ENCODE assay signal across 14 cellular contexts in genomic region chr6:7528565-7528964, GRCh38. TPM values are rescaled to one million over a fixed set of nuclear protein-coding genes. Genes with fewer than 3 reads are reported as not detected.
A peak's percentile ranks its signal among the peaks of the same experiment; 100 is the strongest.
DNase-seq lines count a peak whose midpoint lies in the region; ATAC-seq and TF ChIP-seq lines count a peak whose summit lies in the region.
"Had no signal": no experiment of that assay in that cellular context is flagged by ENCODE, and none has a peak within 500 bp of the region (broad histone marks: within the 10 kb centered on the region; RNA-seq: fewer than 3 reads in every experiment).

No MANE protein-coding gene starts in this region.

- H3K9me2 ChIP-seq in GM23248 (ENCODE audit: insufficient read depth), result no peaks in the 10 kb centered on the region

- no peak overlapping the region for H3K4me3 Mint-ChIP-seq in T-helper 17 cell

- H3K27me3 ChIP-seq in ACC112 (ENCODE audit: insufficient read depth, low read length) (no peaks in the 10 kb centered on the region), GM23248 (replicated peaks; ENCODE audit: insufficient read depth) (no peaks in the 10 kb centered on the region), spleen (replicated peaks in 1 of 7) (peaks cover 0 to 41% (median 7%) of the 10 kb centered on the region in 7 donors)

- H3K4me1 ChIP-seq in ACC112 (ENCODE audit: control insufficient read depth, insufficient read depth, low read length, unreplicated experiment) (peaks cover 14% of the 10 kb centered on the region), GM23248 (ENCODE audit: insufficient read depth) (peaks cover 28% of the 10 kb centered on the region), spleen (no peaks in the 10 kb centered on the region)

- 12 to 13% methylated on average over 5 of the region's 5 CpGs for WGBS in GM23248 (ENCODE audit: low coverage in 1 of 2, low lambda C conversion rate in 2 of 2, missing lambda C conversion rate in 2 of 2), 2 experiments
- WGBS in spleen, 5 donors, result 68 to 85% (median 83%) methylated on average over 5 of the region's 5 CpGs

- H4K20me1 ChIP-seq in GM23248 (ENCODE audit: insufficient read depth), result no peaks in the 10 kb centered on the region

- POLR2A ChIA-PET in GM10248 (lab: Yijun Ruan, JAX), result no interaction called here

- intact Hi-C loops in spleen (cut with DNase I; ENCODE audit: low total_unique reads), result no loop called here

- no peaks in the 10 kb centered on the region for H3K9me3 ChIP-seq in GM23248 (ENCODE audit: low read depth)
- H3K9me3 ChIP-seq in T-helper 17 cell (ENCODE audit: control insufficient read depth, low read length, poor library complexity, severe bottlenecking), result no peaks in the 10 kb centered on the region
- no peaks in the 10 kb centered on the region for H3K9me3 ChIP-seq in spleen

- H3K4me1 Mint-ChIP-seq in T-helper 17 cell, result no peaks in the 10 kb centered on the region

- H3K36me3 Mint-ChIP-seq in T-helper 17 cell (ENCODE audit: low read depth), result peaks cover 6% of the 10 kb centered on the region

- H3K36me3 ChIP-seq in ACC112 (ENCODE audit: insufficient read depth, low read length), result no peaks in the 10 kb centered on the region
- no peaks in the 10 kb centered on the region for H3K36me3 ChIP-seq in GM23248 (ENCODE audit: low read depth)
- H3K36me3 ChIP-seq in spleen, result no peaks in the 10 kb centered on the region

- peaks cover 28% of the 10 kb centered on the region for H3F3A ChIP-seq in GM23248 (ENCODE audit: insufficient read depth)

- in situ Hi-C loops in GM23248 (cut with MboI), result no loop called here

- TF ChIP-seq CTCF in GM10248 (IDR thresholded peaks at IDR 0.05; ENCODE audit: control extremely low read depth, extremely low read depth, low read depth, missing control alignments), result no peak
- TF ChIP-seq CTCF in spleen (IDR thresholded peaks at IDR 0.05 in 8 of 11, conservative IDR thresholded peaks at IDR 0.05 in 3 of 11), result no peak

- no peak overlapping the region for H3K4me3 ChIP-seq in ACC112 (ENCODE audit: low read depth, low read length)
- H3K4me3 ChIP-seq in GM23248, result no peak overlapping the region
- H3K4me3 ChIP-seq in spleen, result no peak overlapping the region

- peaks cover 68% of the 10 kb centered on the region for H3K27me3 Mint-ChIP-seq in T-helper 17 cell

- peak overlapping the region; percentile 60 for H3K4me2 ChIP-seq in GM23248 (ENCODE audit: unreplicated experiment)

- no peak for TF ChIP-seq POLR2A in spleen (IDR thresholded peaks at IDR 0.05)

- no peaks in the 10 kb centered on the region for H3K79me2 ChIP-seq in ACC112 (ENCODE audit: control insufficient read depth, insufficient read depth, low read length, unreplicated experiment)
- H3K79me2 ChIP-seq in GM23248 (ENCODE audit: insufficient read depth), result no peaks in the 10 kb centered on the region

- DNase-seq in GM23248 (peak; percentile 97), astrocyte of the hippocampus (ENCODE audit: low read depth, low spot score) (peak; percentile 55), iris pigment epithelial cell (ENCODE audit: low read depth) (peak; percentile 74), T-helper 17 cell (no peak), GM10248 (ENCODE audit: extremely low spot score) (no peak), spleen (no peak)
- DNase-seq: AML-193; NCI-H2029 treated with DMSO at 0.1 percent for 48 hours; SHP77 treated with DMSO at 0.1 percent for 48 hours; stimulated activated CD4-positive, alpha-beta T cell treated with anti-CD3 and anti-CD28 coated beads, Interleukin-15, amount 100 ng/mL, for 24 hours had no signal

- H3K27ac Mint-ChIP-seq in T-helper 17 cell, result no peak overlapping the region

- H2AFZ ChIP-seq in ACC112 (ENCODE audit: low read length, unreplicated experiment), result peak overlapping the region; percentile 40
- H2AFZ ChIP-seq in GM23248, result peak overlapping the region; percentile 41; the same call in 1 of the 2 replicates

- CTCF ChIA-PET in GM10248 (lab: Yijun Ruan, JAX), result interaction anchor here (1.1 kb wide), 1 partner anchor 22 kb away, joined by 3 read pairs; no protein-coding TSS in a partner anchor

- peak overlapping the region; percentile 73 for H3K27ac ChIP-seq in ACC112 (ENCODE audit: low read depth, low read length)
- H3K27ac ChIP-seq in GM23248, result peak overlapping the region; percentile 91
- no peak overlapping the region for H3K27ac ChIP-seq in spleen
- H3K27ac ChIP-seq: HL-60 had no signal

- ATAC-seq in T-helper 17 cell (no peak), HG03159 (IDR thresholded peaks at IDR 0.05; ENCODE audit: unreplicated experiment) (no peak)
- ATAC-seq: HCT116 had no signal

- H3K9ac ChIP-seq in GM23248, result peak overlapping the region; percentile 63

RNA-seq across cellular contexts. Expression of gene DSP, which starts 12.9 kb away (rescaled TPM):
- 108 and 110 TPM in 2 replicates for total RNA-seq in GM23248 (2014; rRNA removed; shearing (Covaris generic))
- 76.4 and 78.1 TPM in 2 replicates for polyA plus RNA-seq in GM23248 (2016; fragmentation: Nextera tagmentation; extraction: Ambion mirVana)
- total RNA-seq in T-helper 17 cell, result under 1 TPM in 1 of 2 donors, not detected in 1; 0.05 TPM
- 10 to 100 TPM; 10.0 to 27.6 (median 18.8) TPM for total RNA-seq in spleen
- polyA plus RNA-seq in spleen, result 1 to 10 TPM in 2 of 3 donors, under 1 TPM in 1; 0.72 to 1.9 (median 1.8) TPM

Comparison
In these comparisons a context has a peak if more than half of its experiments do, and no peak if none do; other contexts are left out.
1. H3K27ac ChIP-seq: peak in ACC112 (single experiment) and GM23248 (single experiment); none in spleen (0 of 8).
2. DNase-seq: peak in GM23248 (single experiment), astrocyte of the hippocampus (single experiment) and iris pigment epithelial cell (single experiment); none in T-helper 17 cell (0 of 3), GM10248 (single experiment) and spleen (single experiment).
3. RNA of gene DSP, which starts 12.9 kb away (total RNA-seq): 108 to 110 TPM in GM23248 and 10.0 to 27.6 TPM in spleen; 0.05 TPM in T-helper 17 cell; every median in the first group is over 10 times any median in the second.